7 cellular contexts compared by ENCODE assay signal in the genomic region with DNA sequence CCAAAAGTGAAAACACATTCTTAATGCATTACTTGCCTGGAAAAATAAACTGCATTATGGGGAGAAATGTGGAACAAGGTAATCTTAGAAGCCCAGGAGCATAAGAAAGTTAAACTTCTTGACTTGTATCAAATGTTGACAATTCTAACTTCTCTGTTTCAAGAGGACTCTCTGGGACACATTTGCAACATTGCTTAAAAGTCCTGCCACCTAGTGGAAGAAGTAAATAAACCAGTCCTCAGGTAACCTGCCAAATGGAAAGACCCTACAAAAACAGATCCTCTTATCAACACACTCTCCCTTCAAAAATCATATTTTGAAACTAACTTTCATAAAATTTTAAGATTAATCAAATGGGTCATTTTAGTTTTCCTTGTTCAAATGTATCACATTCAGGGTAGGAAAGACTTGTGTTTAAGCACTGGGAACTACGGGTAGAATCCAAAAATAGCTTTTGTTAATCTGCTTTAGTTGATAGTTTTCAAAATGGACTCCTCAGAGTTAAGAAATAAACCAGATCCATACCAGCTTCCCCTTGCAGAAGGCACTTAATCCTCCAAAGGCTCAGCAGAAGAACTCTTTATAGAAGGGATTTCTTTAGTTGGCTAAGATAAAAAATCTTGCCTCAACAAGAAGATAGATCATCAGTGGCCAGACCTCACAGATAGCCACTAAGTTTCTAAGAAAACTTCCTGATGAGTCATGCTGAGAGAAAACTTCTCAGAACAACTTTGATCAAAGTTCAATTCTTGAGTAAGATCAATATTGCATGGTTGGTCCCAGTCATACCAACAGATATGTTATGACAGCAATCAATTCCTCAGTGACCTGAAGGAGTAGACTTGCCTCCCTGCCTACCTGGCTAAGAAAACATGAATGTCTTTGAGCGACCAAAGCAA.
A peak's percentile ranks its signal among the peaks of the same experiment; 100 is the strongest.
DNase-seq lines count a peak whose midpoint lies in the region; ATAC-seq, FAIRE-seq and TF ChIP-seq lines count a peak whose summit lies in the region.

No MANE protein-coding gene starts in this region.

- H3K4me3 ChIP-seq in GM12875 (ENCODE audit: low read depth, low read length) (no peak overlapping the region), osteoblast (ENCODE audit: insufficient read depth, low read length) (no peak overlapping the region)

- H3K36me3 ChIP-seq in osteoblast (ENCODE audit: insufficient read depth, low read length): no peaks in the 10 kb centered on the region

- H3K9me3 ChIP-seq in osteoblast (ENCODE audit: low read depth, low read length): no peaks in the 10 kb centered on the region

- H3K27me3 ChIP-seq in osteoblast (ENCODE audit: insufficient read depth, low read length): peaks cover 6% of the 10 kb centered on the region

- 0 out of 2 replicates have a peak, but pooled peaks have one; percentile 36 for TF ChIP-seq CTCF in GM12875 (IDR thresholded peaks at IDR 0.05; ENCODE audit: borderline replicate concordance, insufficient read depth, low read depth, low read length)
- TF ChIP-seq CTCF in osteoblast (IDR thresholded peaks at IDR 0.05; ENCODE audit: extremely low read depth, low read depth, low read length): peak; percentile 58

- POLR2A ChIA-PET in HEK293T (lab: Yijun Ruan, JAX): no interaction called here

- CTCF ChIA-PET in HEK293T (lab: Yijun Ruan, JAX): interaction anchor here (0.9 kb wide), 1 partner anchor 11 kb away, joined by 3 read pairs; no protein-coding TSS in a partner anchor

- no peak overlapping the region for H2AFZ ChIP-seq in osteoblast (ENCODE audit: low read length)

- H3K4me2 ChIP-seq in osteoblast (ENCODE audit: insufficient read depth, low read length): no peak overlapping the region

- H3K79me2 ChIP-seq in osteoblast (ENCODE audit: insufficient read depth, low read length): no peaks in the 10 kb centered on the region

- ATAC-seq in GM21526 (IDR thresholded peaks at IDR 0.05; ENCODE audit: low FRiP score, unreplicated experiment): no peak

- no peaks in the 10 kb centered on the region for H4K20me1 ChIP-seq in osteoblast (ENCODE audit: insufficient read depth, low read length)

- no peak overlapping the region for H3K27ac ChIP-seq in osteoblast (ENCODE audit: low read depth, low read length)

- DNase-seq in HEK293T (ENCODE audit: extremely low spot score) (peak; percentile 25), NCI-H510A (lab: John Stamatoyannopoulos, UW) (peak; percentile 0), osteoblast (ENCODE audit: insufficient read length, low spot score, missing footprints) (peak; percentile 46), NCI-H345 (lab: John Stamatoyannopoulos, UW) (no peak)

- peak; percentile 57 for FAIRE-seq in endometrium (lab: Jason Lieb, UNC)

- peaks cover 12% of the 10 kb centered on the region for H3K4me1 ChIP-seq in osteoblast (ENCODE audit: insufficient read depth, low read length)

TF ChIP-seq in HEK293T, 16 proteins besides CTCF, POLR2A, EP300 and RAD21:
- TF ChIP-seq FOXM1 (IDR thresholded peaks at IDR 0.05; ENCODE audit: borderline replicate concordance): no peak
- no peak for TF ChIP-seq NFRKB (IDR thresholded peaks at IDR 0.05)
- no peak for TF ChIP-seq TARDBP (IDR thresholded peaks at IDR 0.05)
- no peak for TF ChIP-seq HDGF (IDR thresholded peaks at IDR 0.05; ENCODE audit: borderline replicate concordance)
- TF ChIP-seq SP1 (IDR thresholded peaks at IDR 0.05): no peak
- TF ChIP-seq BHLHE40 (IDR thresholded peaks at IDR 0.05; ENCODE audit: borderline replicate concordance): no peak
- TF ChIP-seq FOXK2 (IDR thresholded peaks at IDR 0.05): no peak
